In genomic region chr9:97984188-97985057, GRCh38 we compare ENCODE assay signal across 8 cellular contexts. TPM values are rescaled to one million over a fixed set of nuclear protein-coding genes. Genes with fewer than 3 reads are reported as not detected.
DNase-seq lines count a peak whose midpoint lies in the region; ATAC-seq and TF ChIP-seq lines count a peak whose summit lies in the region.

No MANE protein-coding gene starts in this region.

- 0% methylated on average over 14 of the region's 116 CpGs for WGBS in SK-N-SH (ENCODE audit: low lambda C conversion rate)

- H3K36me3 Mint-ChIP-seq in activated naive CD8-positive, alpha-beta T cell = peaks cover 6% of the 10 kb centered on the region
- H3K36me3 Mint-ChIP-seq in glutamatergic neuron (ENCODE audit: unreplicated experiment) = no peaks in the 10 kb centered on the region

- TF ChIP-seq CTCF in SK-N-SH (IDR thresholded peaks at IDR 0.05) (no peak), glutamatergic neuron (IDR thresholded peaks at IDR 0.05; ENCODE audit: partially characterized antibody, unreplicated experiment) (no peak), osteoblast (IDR thresholded peaks at IDR 0.05; ENCODE audit: extremely low read depth, low read depth, low read length) (no peak)

- peak; percentile 27 for ATAC-seq in GM21381 (IDR thresholded peaks at IDR 0.05; ENCODE audit: unreplicated experiment)

- peaks cover 65% of the 10 kb centered on the region for H3K4me1 Mint-ChIP-seq in activated naive CD8-positive, alpha-beta T cell (ENCODE audit: low read depth)
- peaks cover 42% of the 10 kb centered on the region for H3K4me1 Mint-ChIP-seq in glutamatergic neuron (ENCODE audit: low read depth, unreplicated experiment)

- H3K27ac ChIP-seq in SK-N-SH (ENCODE audit: low read depth in 2 of 2, low read length in 1 of 2) (peak overlapping the region; percentile 89 to 96), osteoblast (ENCODE audit: low read depth, low read length) (peak overlapping the region; percentile 87), temporal lobe (ENCODE audit: low read depth, low read length) (peak overlapping the region; percentile 83)

- DNase-seq in Caki2 (ENCODE audit: low read depth) (peak; percentile 75), SK-N-SH (peak; percentile 93), glutamatergic neuron (peak; percentile 65), osteoblast (ENCODE audit: insufficient read length, low spot score, missing footprints) (peak; percentile 98)

- peaks cover 11 to 30% of the 10 kb centered on the region in 2 experiments; a peak in 3 of 4 replicates for H3K4me1 ChIP-seq in SK-N-SH (ENCODE audit: control insufficient read depth in 1 of 2, insufficient read depth in 2 of 2, low read depth in 1 of 2, low read length in 1 of 2)
- H3K4me1 ChIP-seq in osteoblast (ENCODE audit: insufficient read depth, low read length) = peaks cover 13% of the 10 kb centered on the region

- H3K4me3 ChIP-seq in SK-N-SH (ENCODE audit: low read depth in 2 of 2, low read length in 1 of 2) (peak overlapping the region; percentile 91 to 98), osteoblast (ENCODE audit: insufficient read depth, low read length) (peak overlapping the region; percentile 89)

- peak overlapping the region; percentile 72 for H3K4me3 Mint-ChIP-seq in activated naive CD8-positive, alpha-beta T cell
- H3K4me3 Mint-ChIP-seq in glutamatergic neuron (ENCODE audit: unreplicated experiment) = no peak overlapping the region

- no peaks in the 10 kb centered on the region for H3K9me2 ChIP-seq in SK-N-SH

- TF ChIP-seq EP300 in Ishikawa (IDR thresholded peaks at IDR 0.05; ENCODE audit: borderline replicate concordance) (no peak), SK-N-SH (IDR thresholded peaks at IDR 0.05; ENCODE audit: borderline replicate concordance in 1 of 2, low read depth in 1 of 2, low read length in 1 of 2) (no peak; a peak in 1 of 4 replicates)

- no peaks in the 10 kb centered on the region for H3K9me3 Mint-ChIP-seq in activated naive CD8-positive, alpha-beta T cell (ENCODE audit: low read depth)
- peaks cover 11% of the 10 kb centered on the region for H3K9me3 Mint-ChIP-seq in glutamatergic neuron (ENCODE audit: unreplicated experiment)

- H3F3A ChIP-seq in SK-N-SH (replicated peaks; ENCODE audit: insufficient read depth) = peaks cover 4% of the 10 kb centered on the region

- H3K36me3 ChIP-seq in SK-N-SH (replicated peaks in 1 of 2; ENCODE audit: control insufficient read depth in 1 of 2, insufficient read depth in 2 of 2, low read length in 1 of 2) (no peaks in the 10 kb centered on the region), osteoblast (ENCODE audit: insufficient read depth, low read length) (no peaks in the 10 kb centered on the region)

- H2AFZ ChIP-seq in SK-N-SH (ENCODE audit: low read depth) (no peak overlapping the region), osteoblast (ENCODE audit: low read length) (no peak overlapping the region)

- POLR2A ChIA-PET in SK-N-SH (lab: Yijun Ruan, JAX) = interaction anchor here (0.8 to 2.6 kb wide), 4 partner anchors 8 to 351 kb away, joined by 3 to 16 read pairs (median 5); partner anchors contain the start of genes NCBP1, TRMO and TSTD2

- peaks cover 60% of the 10 kb centered on the region for H3K79me2 ChIP-seq in SK-N-SH (ENCODE audit: insufficient read depth)
- H3K79me2 ChIP-seq in osteoblast (ENCODE audit: insufficient read depth, low read length) = peaks cover 61% of the 10 kb centered on the region

- no peak overlapping the region for H3K27ac Mint-ChIP-seq in activated naive CD8-positive, alpha-beta T cell
- no peak overlapping the region for H3K27ac Mint-ChIP-seq in glutamatergic neuron (ENCODE audit: unreplicated experiment)

- in situ Hi-C loops in Caki2 (cut with HindIII; ENCODE audit: low pct_unique_long_range_greater_than_20kb, low sequenced_read_pairs) = no loop called here

- peak overlapping the region; percentile 99 for H3K9ac ChIP-seq in SK-N-SH

- H3K4me2 ChIP-seq in SK-N-SH (peak overlapping the region; percentile 74), osteoblast (ENCODE audit: insufficient read depth, low read length) (peak overlapping the region; percentile 76)

- H3K9me3 ChIP-seq in SK-N-SH (no peaks in the 10 kb centered on the region), osteoblast (ENCODE audit: low read depth, low read length) (no peaks in the 10 kb centered on the region)

- H3K27me3 Mint-ChIP-seq in activated naive CD8-positive, alpha-beta T cell = no peaks in the 10 kb centered on the region
- peaks cover 14% of the 10 kb centered on the region for H3K27me3 Mint-ChIP-seq in glutamatergic neuron (ENCODE audit: unreplicated experiment)

- no peak for TF ChIP-seq RAD21 in Ishikawa (IDR thresholded peaks at IDR 0.05; ENCODE audit: low read depth)
- no peak for TF ChIP-seq RAD21 in SK-N-SH (IDR thresholded peaks at IDR 0.05; ENCODE audit: low read length)

- H3K27me3 ChIP-seq in SK-N-SH (ENCODE audit: insufficient read depth) = no peaks in the 10 kb centered on the region
- no peaks in the 10 kb centered on the region for H3K27me3 ChIP-seq in osteoblast (ENCODE audit: insufficient read depth, low read length)

- CTCF ChIA-PET in SK-N-SH (lab: Yijun Ruan, JAX) = interaction anchor here (1.0 to 9.2 kb wide), 15 partner anchors 12 to 188 kb away, joined by 3 to 90 read pairs (median 4); partner anchors contain the start of gene TRMO

- H4K20me1 ChIP-seq in SK-N-SH (ENCODE audit: insufficient read depth) (peaks cover 35% of the 10 kb centered on the region), osteoblast (ENCODE audit: insufficient read depth, low read length) (peaks cover 16% of the 10 kb centered on the region)

TF ChIP-seq in Ishikawa, 13 proteins besides CTCF, POLR2A, EP300 and RAD21:
- TF ChIP-seq YY1 (IDR thresholded peaks at IDR 0.05; ENCODE audit: low read depth) = peak; percentile 83
- TF ChIP-seq CEBPB (IDR thresholded peaks at IDR 0.05) = peak; percentile 78
- no peak for TF ChIP-seq USF1 (IDR thresholded peaks at IDR 0.05)
- peak; percentile 91 for TF ChIP-seq MAX (IDR thresholded peaks at IDR 0.05)
- TF ChIP-seq EGR1 (IDR thresholded peaks at IDR 0.05) = peak; percentile 31; the same call in 1 of the 2 replicates
- TF ChIP-seq ZBTB7A (IDR thresholded peaks at IDR 0.05; ENCODE audit: low read depth) = 0 out of 2 replicates have a peak, but pooled peaks have one; percentile 21
- no peak for TF ChIP-seq CREB1 (IDR thresholded peaks at IDR 0.05; ENCODE audit: low read depth)
- TF ChIP-seq TEAD4 (IDR thresholded peaks at IDR 0.05) = no peak; the same call in 1 of the 2 replicates
TF ChIP-seq in Ishikawa: peak in this region for 5.

TF ChIP-seq in SK-N-SH, 30 proteins besides CTCF, POLR2A, EP300 and RAD21:
- TF ChIP-seq MEF2A (IDR thresholded peaks at IDR 0.05; ENCODE audit: borderline replicate concordance, low read depth) = no peak
- TF ChIP-seq MAX (IDR thresholded peaks at IDR 0.05; ENCODE audit: low read depth) = peak; percentile 93
- TF ChIP-seq CHD2 (IDR thresholded peaks at IDR 0.05; ENCODE audit: low read length, partially characterized antibody) = peak; percentile 16
- TF ChIP-seq MXI1 (IDR thresholded peaks at IDR 0.05; ENCODE audit: low read depth, low read length) = peak; percentile 77; the same call in 1 of the 2 replicates
- no peak for TF ChIP-seq ELF1 (IDR thresholded peaks at IDR 0.05)
- peak; percentile 37; the same call in 1 of the 2 replicates for TF ChIP-seq TAF1 (IDR thresholded peaks at IDR 0.05; ENCODE audit: borderline replicate concordance, low read depth, low read length)
- no peak for TF ChIP-seq NFIC (IDR thresholded peaks at IDR 0.05; ENCODE audit: borderline replicate concordance)
- TF ChIP-seq SIN3A (IDR thresholded peaks at IDR 0.05; ENCODE audit: borderline replicate concordance, low read depth, low read length) = 0 out of 2 replicates have a peak, but pooled peaks have one; percentile 32
- TF ChIP-seq YY1 (IDR thresholded peaks at IDR 0.05; ENCODE audit: low read depth) = peak; percentile 41; the same call in 1 of the 2 replicates

RNA-seq across cellular contexts. Expression of gene ANP32B, which starts 1.3 kb away (rescaled TPM):
- total RNA-seq in Caki2 (2014; rRNA removed; shearing (Covaris generic); ENCODE audit: low replicate concordance) = 1.4 and 7.2 TPM in 2 replicates
- 21.6 and 28.4 TPM in 2 replicates for polyA plus RNA-seq in SK-N-SH (2012; rRNA removed)
- 42.1 and 66.2 TPM in 2 replicates for polyA plus RNA-seq in SK-N-SH (2012; cell fraction: cytosol; rRNA removed)
- polyA plus RNA-seq in SK-N-SH (2012; cell fraction: nucleus; rRNA removed) = 11.4 and 12.7 TPM in 2 replicates
- total RNA-seq in glutamatergic neuron (ENCODE audit: unreplicated experiment) (108 TPM), osteoblast (12.7 and 13.8 TPM in 2 replicates), temporal lobe (9.8 TPM)

RNA-seq across cellular contexts. Expression of gene HEMGN, which starts 46.5 kb away (rescaled TPM):
- total RNA-seq in Caki2 (2014; rRNA removed; shearing (Covaris generic); ENCODE audit: low replicate concordance) = not detected in 2 replicates
- polyA plus RNA-seq in SK-N-SH (2012; rRNA removed) = not detected in 2 replicates
- polyA plus RNA-seq in SK-N-SH (2012; cell fraction: cytosol; rRNA removed) = not detected in 2 replicates
- not detected in 2 replicates for polyA plus RNA-seq in SK-N-SH (2012; cell fraction: nucleus; rRNA removed)
- total RNA-seq in glutamatergic neuron (ENCODE audit: unreplicated experiment) = not detected
- not detected in 2 replicates for total RNA-seq in osteoblast
- 2.2 TPM for total RNA-seq in temporal lobe

Comparison
In these comparisons a context has a peak if more than half of its experiments do, and no peak if none do; other contexts are left out.
1. Peak in every context shown above with its lines: DNase-seq, ATAC-seq, H3K4me3 ChIP-seq and H3K27ac ChIP-seq.